8 cellular contexts compared by ENCODE assay signal in genomic region chr5:134902071-134902801, GRCh38. TPM values are rescaled to one million over a fixed set of nuclear protein-coding genes. Genes with fewer than 3 reads are reported as not detected.
DNase-seq lines count a peak whose midpoint lies in the region; ATAC-seq and TF ChIP-seq lines count a peak whose summit lies in the region.

No MANE protein-coding gene starts in this region.

- H3K4me1 Mint-ChIP-seq in activated naive CD4-positive, alpha-beta T cell treated with anti-CD3 and anti-CD28 coated beads, Interleukin-2, amount 10 ng/mL, durations not matched to agents 7 days and 5 days = peaks cover 26% of the 10 kb centered on the region
- peaks cover 37% of the 10 kb centered on the region for H3K4me1 Mint-ChIP-seq in activated B cell treated with CpG ODN at 0.5 μM for 24 hours
- H3K4me1 Mint-ChIP-seq in stimulated activated effector memory CD8-positive, alpha-beta T cell treated with anti-CD3 and anti-CD28 coated beads, Interleukin-12 subunit alpha, Interleukin-12 subunit beta, amount 100 ng/mL, for 72 hours = peaks cover 10% of the 10 kb centered on the region

- intact Hi-C loops in activated B cell treated with CpG ODN at 0.5 μM for 24 hours (cut with micrococcal nuclease) = loop anchor here (5.0 kb wide), 1 partner anchor 360 kb away; no protein-coding TSS in a partner anchor

- no peaks in the 10 kb centered on the region for H3K9me3 Mint-ChIP-seq in activated naive CD4-positive, alpha-beta T cell treated with anti-CD3 and anti-CD28 coated beads, Interleukin-2, amount 10 ng/mL, durations not matched to agents 7 days and 5 days
- no peaks in the 10 kb centered on the region for H3K9me3 Mint-ChIP-seq in activated B cell treated with CpG ODN at 0.5 μM for 24 hours
- H3K9me3 Mint-ChIP-seq in stimulated activated effector memory CD8-positive, alpha-beta T cell treated with anti-CD3 and anti-CD28 coated beads, Interleukin-12 subunit alpha, Interleukin-12 subunit beta, amount 100 ng/mL, for 72 hours = no peaks in the 10 kb centered on the region

- H3K27ac Mint-ChIP-seq in activated naive CD4-positive, alpha-beta T cell treated with anti-CD3 and anti-CD28 coated beads, Interleukin-2, amount 10 ng/mL, durations not matched to agents 7 days and 5 days = peak overlapping the region; percentile 61
- H3K27ac Mint-ChIP-seq in activated B cell treated with CpG ODN at 0.5 μM for 24 hours = peak overlapping the region; percentile 93
- H3K27ac Mint-ChIP-seq in stimulated activated effector memory CD8-positive, alpha-beta T cell treated with anti-CD3 and anti-CD28 coated beads, Interleukin-12 subunit alpha, Interleukin-12 subunit beta, amount 100 ng/mL, for 72 hours = peak overlapping the region; percentile 85

- H3K36me3 Mint-ChIP-seq in activated naive CD4-positive, alpha-beta T cell treated with anti-CD3 and anti-CD28 coated beads, Interleukin-2, amount 10 ng/mL, durations not matched to agents 7 days and 5 days = peaks cover 13% of the 10 kb centered on the region
- peaks cover 23% of the 10 kb centered on the region for H3K36me3 Mint-ChIP-seq in activated B cell treated with CpG ODN at 0.5 μM for 24 hours (ENCODE audit: low read depth)
- H3K36me3 Mint-ChIP-seq in stimulated activated effector memory CD8-positive, alpha-beta T cell treated with anti-CD3 and anti-CD28 coated beads, Interleukin-12 subunit alpha, Interleukin-12 subunit beta, amount 100 ng/mL, for 72 hours = peaks cover 56% of the 10 kb centered on the region

- no peak for TF ChIP-seq CTCF in activated B cell treated with CpG ODN at 0.5 μM for 24 hours (IDR thresholded peaks at IDR 0.05)

- peak; percentile 29 for ATAC-seq in HG03457 (IDR thresholded peaks at IDR 0.05; ENCODE audit: unreplicated experiment)
- peak; percentile 16 for ATAC-seq in activated B cell treated with CpG ODN at 0.5 μM for 24 hours (ENCODE audit: low read depth)
- ATAC-seq in stimulated activated effector memory CD8-positive, alpha-beta T cell treated with anti-CD3 and anti-CD28 coated beads, Interleukin-12 subunit alpha, Interleukin-12 subunit beta, amount 100 ng/mL, for 72 hours = no peak

- no peaks in the 10 kb centered on the region for H3K27me3 Mint-ChIP-seq in activated naive CD4-positive, alpha-beta T cell treated with anti-CD3 and anti-CD28 coated beads, Interleukin-2, amount 10 ng/mL, durations not matched to agents 7 days and 5 days
- H3K27me3 Mint-ChIP-seq in activated B cell treated with CpG ODN at 0.5 μM for 24 hours = no peaks in the 10 kb centered on the region

- no peak for DNase-seq in activated naive CD4-positive, alpha-beta T cell treated with anti-CD3 and anti-CD28 coated beads, Interleukin-2, amount 10 ng/mL, durations not matched to agents 7 days and 5 days
- no peak for DNase-seq in activated naive CD4-positive, alpha-beta T cell (lab: John Stamatoyannopoulos, UW)
- DNase-seq in activated B cell treated with CpG ODN at 0.5 μM for 24 hours (no peak), COR-L47 (lab: John Stamatoyannopoulos, UW) (no peak)
- DNase-seq in stimulated activated effector memory CD8-positive, alpha-beta T cell treated with anti-CD3 and anti-CD28 coated beads, Interleukin-12 subunit alpha, Interleukin-12 subunit beta, amount 100 ng/mL, for 72 hours (ENCODE audit: low spot score in 2 of 2) = no peak
- no peak for DNase-seq in stimulated activated CD4-positive, alpha-beta T cell treated with anti-CD3 and anti-CD28 coated beads, Interleukin-4, amount 100 ng/mL, for 24 hours
- no peak for DNase-seq in NK-92 treated with Interleukin-12 subunit alpha and Interleukin-12 subunit beta, amount 100 ng/mL, for 24 hours (lab: John Stamatoyannopoulos, UW)

- CTCF ChIA-PET in activated naive CD4-positive, alpha-beta T cell treated with anti-CD3 and anti-CD28 coated beads, Interleukin-2, amount 10 ng/mL, durations not matched to agents 7 days and 5 days (lab: Charles Lee) = interaction anchor here (1.1 kb wide), 1 partner anchor 9 kb away, joined by 3 read pairs; no protein-coding TSS in a partner anchor
- CTCF ChIA-PET in activated B cell treated with CpG ODN at 0.5 μM for 24 hours (lab: Charles Lee) = interaction anchor here (0.6 to 1.2 kb wide), 4 partner anchors 53 to 855 kb away, joined by 3 to 4 read pairs (median 3); partner anchors contain the start of genes C5orf24 and CAMLG

- H3K4me3 Mint-ChIP-seq in activated naive CD4-positive, alpha-beta T cell treated with anti-CD3 and anti-CD28 coated beads, Interleukin-2, amount 10 ng/mL, durations not matched to agents 7 days and 5 days = no peak overlapping the region
- peak overlapping the region; percentile 69 for H3K4me3 Mint-ChIP-seq in activated B cell treated with CpG ODN at 0.5 μM for 24 hours
- H3K4me3 Mint-ChIP-seq in stimulated activated effector memory CD8-positive, alpha-beta T cell treated with anti-CD3 and anti-CD28 coated beads, Interleukin-12 subunit alpha, Interleukin-12 subunit beta, amount 100 ng/mL, for 72 hours = no peak overlapping the region

- POLR2A ChIA-PET in activated B cell treated with CpG ODN at 0.5 μM for 24 hours (lab: Charles Lee) = interaction anchor here (0.7 to 4.9 kb wide), 7 partner anchors 25 to 530 kb away, joined by 3 to 55 read pairs (median 4); partner anchors contain the start of genes C5orf24, CAMLG, CDKN2AIPNL and TXNDC15

RNA-seq across cellular contexts. Expression of gene PCBD2, which starts 2.7 kb away (rescaled TPM):
- total RNA-seq in activated B cell treated with CpG ODN at 0.5 μM for 24 hours = 8.4 and 11.5 TPM in 2 replicates

RNA-seq across cellular contexts. Expression of gene TXNDC15, which starts 28.1 kb away (rescaled TPM):
- 26.6 and 30.7 TPM in 2 replicates for total RNA-seq in activated B cell treated with CpG ODN at 0.5 μM for 24 hours

RNA-seq across cellular contexts. Expression of gene C5orf24, which starts 56.5 kb away (rescaled TPM):
- total RNA-seq in activated B cell treated with CpG ODN at 0.5 μM for 24 hours = 32.0 and 36.1 TPM in 2 replicates
